ENCODE assay signal across 18 cellular contexts in genomic region chr6:46102123-46102522, GRCh38. TPM values are rescaled to one million over a fixed set of nuclear protein-coding genes. Genes with fewer than 3 reads are reported as not detected.
A peak's percentile ranks its signal among the peaks of the same experiment; 100 is the strongest.
DNase-seq lines count a peak whose midpoint lies in the region; ATAC-seq, FAIRE-seq and TF ChIP-seq lines count a peak whose summit lies in the region.
"Had no signal": no experiment of that assay in that cellular context is flagged by ENCODE, and none has a peak within 500 bp of the region (broad histone marks: within the 10 kb centered on the region; RNA-seq: fewer than 3 reads in every experiment).

No MANE protein-coding gene starts in this region.

- H3K9me3 ChIP-seq in gastrocnemius medialis (no peaks in the 10 kb centered on the region), spleen (peaks cover 3 to 9% (median 8%) of the 10 kb centered on the region in 8 donors)

- peak overlapping the region; percentile 18 to 90 (median 86) for H3K27ac ChIP-seq in gastrocnemius medialis
- H3K27ac ChIP-seq in spleen, result no peak overlapping the region
- H3K27ac ChIP-seq: BLaER1 treated with 17β-estradiol and CSF1 and Interleukin-3, amounts not matched to agents 10 nM and 100 nM; HL-60 had no signal

- H3K27me3 ChIP-seq in bronchial epithelial cell (ENCODE audit: control insufficient read depth, insufficient read depth, low read length) (no peaks in the 10 kb centered on the region), gastrocnemius medialis (no peaks in the 10 kb centered on the region), spleen (replicated peaks in 1 of 7) (no peaks in the 10 kb centered on the region)
- H3K27me3 ChIP-seq: BLaER1 treated with 17β-estradiol and CSF1 and Interleukin-3, amounts not matched to agents 10 nM and 100 nM had no signal

- H3K4me3 Mint-ChIP-seq in activated naive CD8-positive, alpha-beta T cell treated with anti-CD3 and anti-CD28 coated beads, Interleukin-2, amount 50 U/mL, for 24 hours, result no peak overlapping the region
- no peak overlapping the region for H3K4me3 Mint-ChIP-seq in activated naive CD8-positive, alpha-beta T cell treated with anti-CD3 and anti-CD28 coated beads for 36 hours
- H3K4me3 Mint-ChIP-seq: B cell; CD8-positive, alpha-beta T cell; GM23338 had no signal

- ATAC-seq in activated naive CD8-positive, alpha-beta T cell treated with anti-CD3 and anti-CD28 coated beads, Interleukin-2, amount 50 U/mL, for 24 hours, result peak; percentile 26
- ATAC-seq in gastrocnemius medialis, result no peak
- ATAC-seq: CD8-positive, alpha-beta T cell; GM23338 had no signal

- 83 to 96% (median 94%) methylated on average over 3 of the region's 3 CpGs for WGBS in spleen, 5 donors

- H3K4me1 Mint-ChIP-seq in activated naive CD8-positive, alpha-beta T cell treated with anti-CD3 and anti-CD28 coated beads, Interleukin-2, amount 50 U/mL, for 24 hours, result peaks cover 36% of the 10 kb centered on the region
- peaks cover 21% of the 10 kb centered on the region for H3K4me1 Mint-ChIP-seq in activated naive CD8-positive, alpha-beta T cell treated with anti-CD3 and anti-CD28 coated beads for 36 hours
- H3K4me1 Mint-ChIP-seq: B cell, GM23338 had no signal

- H3K36me3 ChIP-seq in bronchial epithelial cell (ENCODE audit: control insufficient read depth, insufficient read depth, low read length) (no peaks in the 10 kb centered on the region), gastrocnemius medialis (no peaks in the 10 kb centered on the region), spleen (peaks cover 0 to 17% (median 0%) of the 10 kb centered on the region in 6 donors)
- H3K36me3 ChIP-seq: BLaER1 treated with 17β-estradiol and CSF1 and Interleukin-3, amounts not matched to agents 10 nM and 100 nM had no signal

- no peak for FAIRE-seq in bronchial epithelial cell (lab: Jason Lieb, UNC)
- FAIRE-seq: H54 had no signal

- no peaks in the 10 kb centered on the region for H3K27me3 Mint-ChIP-seq in activated naive CD8-positive, alpha-beta T cell treated with anti-CD3 and anti-CD28 coated beads, Interleukin-2, amount 50 U/mL, for 24 hours
- no peaks in the 10 kb centered on the region for H3K27me3 Mint-ChIP-seq in activated naive CD8-positive, alpha-beta T cell treated with anti-CD3 and anti-CD28 coated beads for 36 hours
- H3K27me3 Mint-ChIP-seq: B cell had no signal

- H3K4me1 ChIP-seq in gastrocnemius medialis (peaks cover 48 to 57% of the 10 kb centered on the region in 2 donors), spleen (no peaks in the 10 kb centered on the region)
- H3K4me1 ChIP-seq: BLaER1 treated with 17β-estradiol and CSF1 and Interleukin-3, amounts not matched to agents 10 nM and 100 nM had no signal

- in situ Hi-C loops in gastrocnemius medialis (cut with MboI; ENCODE audit: low sequenced_read_pairs in 4 of 4), result no loop called here

- intact Hi-C loops in gastrocnemius medialis (cut with DNase I; ENCODE audit: low total_unique reads) (no loop called here), spleen (cut with DNase I; ENCODE audit: low total_unique reads) (no loop called here)

- TF ChIP-seq CTCF in bronchial epithelial cell (IDR thresholded peaks at IDR 0.05; ENCODE audit: insufficient read depth, low read length, severe bottlenecking) (no peak), epithelial cell of esophagus (IDR thresholded peaks at IDR 0.05; ENCODE audit: insufficient read depth, low read depth, low read length, missing control alignments) (no peak), gastrocnemius medialis (IDR thresholded peaks at IDR 0.05 in 4 of 5, conservative IDR thresholded peaks at IDR 0.05 in 1 of 5) (no peak), spleen (IDR thresholded peaks at IDR 0.05 in 8 of 11, conservative IDR thresholded peaks at IDR 0.05 in 3 of 11) (no peak)

- H3K4me3 ChIP-seq in bronchial epithelial cell (ENCODE audit: low read depth, low read length) (no peak overlapping the region), epithelial cell of esophagus (ENCODE audit: low read length) (no peak overlapping the region), gastrocnemius medialis (no peak overlapping the region), spleen (no peak overlapping the region)
- H3K4me3 ChIP-seq: BLaER1 treated with 17β-estradiol and CSF1 and Interleukin-3, amounts not matched to agents 10 nM and 100 nM; GM23338 had no signal

- no peak for DNase-seq in activated naive CD8-positive, alpha-beta T cell treated with anti-CD3 and anti-CD28 coated beads, Interleukin-2, amount 50 U/mL, for 24 hours
- DNase-seq in activated naive CD8-positive, alpha-beta T cell treated with anti-CD3 and anti-CD28 coated beads for 36 hours, result no peak
- peak; percentile 41 for DNase-seq in bronchial epithelial cell (ENCODE audit: low read depth)
- peak; percentile 44 for DNase-seq in epithelial cell of esophagus (ENCODE audit: low read depth)
- no peak for DNase-seq in gastrocnemius medialis
- no peak for DNase-seq in spleen
- DNase-seq in occipital lobe (lab: John Stamatoyannopoulos, UW), result no peak
- DNase-seq: Calu3; CD8-positive, alpha-beta T cell; DMS79 treated with DMSO at 0.1 percent for 48 hours; GF-D8; HCEC 1CT had no signal

- peaks cover 4% of the 10 kb centered on the region for H3K36me3 Mint-ChIP-seq in activated naive CD8-positive, alpha-beta T cell treated with anti-CD3 and anti-CD28 coated beads, Interleukin-2, amount 50 U/mL, for 24 hours (ENCODE audit: low read depth)
- peaks cover 10% of the 10 kb centered on the region for H3K36me3 Mint-ChIP-seq in activated naive CD8-positive, alpha-beta T cell treated with anti-CD3 and anti-CD28 coated beads for 36 hours

- H3K27ac Mint-ChIP-seq in activated naive CD8-positive, alpha-beta T cell treated with anti-CD3 and anti-CD28 coated beads, Interleukin-2, amount 50 U/mL, for 24 hours, result peak overlapping the region; percentile 20
- no peak overlapping the region for H3K27ac Mint-ChIP-seq in activated naive CD8-positive, alpha-beta T cell treated with anti-CD3 and anti-CD28 coated beads for 36 hours
- H3K27ac Mint-ChIP-seq: B cell; CD8-positive, alpha-beta T cell; GM23338 had no signal

- peaks cover 4% of the 10 kb centered on the region for H3K9me3 Mint-ChIP-seq in activated naive CD8-positive, alpha-beta T cell treated with anti-CD3 and anti-CD28 coated beads, Interleukin-2, amount 50 U/mL, for 24 hours
- no peaks in the 10 kb centered on the region for H3K9me3 Mint-ChIP-seq in activated naive CD8-positive, alpha-beta T cell treated with anti-CD3 and anti-CD28 coated beads for 36 hours
- H3K9me3 Mint-ChIP-seq: CD8-positive, alpha-beta T cell had no signal

- TF ChIP-seq POLR2A in gastrocnemius medialis (IDR thresholded peaks at IDR 0.05) (no peak), spleen (IDR thresholded peaks at IDR 0.05) (no peak)

RNA-seq across cellular contexts. Expression of gene ENPP4, which starts 27.7 kb away (rescaled TPM):
- 1 to 10 TPM; 8.6 TPM for total RNA-seq in activated naive CD8-positive, alpha-beta T cell treated with anti-CD3 and anti-CD28 coated beads for 36 hours
- total RNA-seq in bronchial epithelial cell (0.26 and 1.4 TPM in 2 replicates), gastrocnemius medialis (10 to 100 TPM; 25.1 to 41.8 (median 33.1) TPM), spleen (10 to 100 TPM; 16.8 to 29.0 (median 21.1) TPM), occipital lobe (27.8 TPM)
- polyA plus RNA-seq in spleen, result 1 to 10 TPM; 4.4 to 6.3 (median 5.9) TPM
- total RNA-seq: A172 had no signal

Comparison
In these comparisons a context has a peak if more than half of its experiments do, and no peak if none do; other contexts are left out.
1. DNase-seq: peak in bronchial epithelial cell (single experiment) and epithelial cell of esophagus (single experiment); none in activated naive CD8-positive, alpha-beta T cell treated with anti-CD3 and anti-CD28 coated beads, Interleukin-2, amount 50 U/mL, for 24 hours (single experiment), activated naive CD8-positive, alpha-beta T cell treated with anti-CD3 and anti-CD28 coated beads for 36 hours (single experiment), gastrocnemius medialis (0 of 2), spleen (single experiment) and occipital lobe (single experiment).
2. H3K27ac ChIP-seq: peak in gastrocnemius medialis (4 of 4); none in spleen (0 of 8).